8 cellular contexts compared by ENCODE assay signal in the genomic region with DNA sequence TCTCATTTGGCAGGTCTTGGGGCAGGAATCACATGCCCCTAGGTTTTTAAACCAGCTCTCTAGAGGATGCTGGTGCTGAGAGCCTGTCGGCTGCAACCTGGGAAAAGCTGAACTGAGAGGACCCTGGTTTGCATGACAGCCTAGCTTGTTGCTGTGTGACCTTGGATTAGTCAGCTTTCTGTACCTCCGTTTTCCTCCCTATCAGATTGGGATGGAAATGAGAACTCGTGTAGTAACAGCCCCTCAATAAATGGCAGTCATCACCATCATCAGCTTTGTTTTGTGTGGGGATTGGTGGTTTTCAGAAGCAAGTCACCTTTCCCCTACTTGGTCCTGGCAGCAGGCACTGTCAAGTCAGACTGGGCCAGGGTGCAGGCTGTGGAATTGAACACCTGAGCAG.
DNase-seq lines count a peak whose midpoint lies in the region; ATAC-seq and TF ChIP-seq lines count a peak whose summit lies in the region.

No MANE protein-coding gene starts in this region.

- H3K4me3 ChIP-seq in adipocyte (ENCODE audit: low read length), result no peak overlapping the region
- no peak overlapping the region for H3K4me3 ChIP-seq in mesodermal cell (ENCODE audit: extremely low read depth, insufficient read depth, low read length, poor library complexity, severe bottlenecking)
- no peak overlapping the region for H3K4me3 ChIP-seq in transverse colon

- intact Hi-C loops in transverse colon (cut with DNase I; ENCODE audit: low total_unique reads), result no loop called here
- intact Hi-C loops in left colon (cut with DNase I, micrococcal nuclease), result no loop called here

- peak overlapping the region; percentile 21 for H3K9ac ChIP-seq in adipocyte (ENCODE audit: low read length)

- H3K27ac Mint-ChIP-seq in activated naive CD8-positive, alpha-beta T cell, result peak overlapping the region; percentile 36
- no peak overlapping the region for H3K27ac Mint-ChIP-seq in activated naive CD8-positive, alpha-beta T cell treated with anti-CD3 and anti-CD28 coated beads for 36 hours

- in situ Hi-C loops in transverse colon (cut with MboI; ENCODE audit: low pct_ligation_motif_present in 1 of 4, low pct_unique_long_range_greater_than_20kb in 1 of 4, low sequenced_read_pairs in 3 of 4), result no loop called here

- no peak for ATAC-seq in left colon
- no peak for ATAC-seq in GM18867 (IDR thresholded peaks at IDR 0.05; ENCODE audit: unreplicated experiment)
- no peak for ATAC-seq in HG02852 (IDR thresholded peaks at IDR 0.05; ENCODE audit: unreplicated experiment)

- no peaks in the 10 kb centered on the region for H3K27me3 Mint-ChIP-seq in activated naive CD8-positive, alpha-beta T cell
- no peaks in the 10 kb centered on the region for H3K27me3 Mint-ChIP-seq in activated naive CD8-positive, alpha-beta T cell treated with anti-CD3 and anti-CD28 coated beads for 36 hours

- no peaks in the 10 kb centered on the region for H3K36me3 ChIP-seq in adipocyte (ENCODE audit: control insufficient read depth, insufficient read depth, low read length, severe bottlenecking)
- H3K36me3 ChIP-seq in mesodermal cell (ENCODE audit: control insufficient read depth, insufficient read depth, low read length), result peaks cover 47% of the 10 kb centered on the region
- no peaks in the 10 kb centered on the region for H3K36me3 ChIP-seq in transverse colon

- no peak for TF ChIP-seq EP300 in transverse colon (IDR thresholded peaks at IDR 0.05; ENCODE audit: low read depth)

- no peak for DNase-seq in activated naive CD8-positive, alpha-beta T cell treated with anti-CD3 and anti-CD28 coated beads for 36 hours
- DNase-seq in adipocyte (ENCODE audit: low read depth) (no peak), transverse colon (no peak), left colon (no peak)

- no peaks in the 10 kb centered on the region for H3K27me3 ChIP-seq in adipocyte (replicated peaks; ENCODE audit: control insufficient read depth, insufficient read depth, low read length)
- H3K27me3 ChIP-seq in transverse colon, result no peaks in the 10 kb centered on the region

- TF ChIP-seq CTCF in transverse colon (IDR thresholded peaks at IDR 0.05), result no peak

- no peak for TF ChIP-seq POLR2A in transverse colon (IDR thresholded peaks at IDR 0.05)

- H3K36me3 Mint-ChIP-seq in activated naive CD8-positive, alpha-beta T cell, result peaks cover 4% of the 10 kb centered on the region
- no peaks in the 10 kb centered on the region for H3K36me3 Mint-ChIP-seq in activated naive CD8-positive, alpha-beta T cell treated with anti-CD3 and anti-CD28 coated beads for 36 hours

- H3K4me1 ChIP-seq in adipocyte (ENCODE audit: control insufficient read depth, insufficient read depth, low read length), result peaks cover 58% of the 10 kb centered on the region
- H3K4me1 ChIP-seq in mesodermal cell (ENCODE audit: control insufficient read depth, insufficient read depth, low read length, poor library complexity, severe bottlenecking), result peaks cover 68% of the 10 kb centered on the region
- peaks cover 45 to 92% (median 86%) of the 10 kb centered on the region in 4 donors for H3K4me1 ChIP-seq in transverse colon

- peaks cover 76% of the 10 kb centered on the region for H3K4me1 Mint-ChIP-seq in activated naive CD8-positive, alpha-beta T cell (ENCODE audit: low read depth)
- peaks cover 71% of the 10 kb centered on the region for H3K4me1 Mint-ChIP-seq in activated naive CD8-positive, alpha-beta T cell treated with anti-CD3 and anti-CD28 coated beads for 36 hours

- peak overlapping the region; percentile 42 for H3K4me3 Mint-ChIP-seq in activated naive CD8-positive, alpha-beta T cell
- H3K4me3 Mint-ChIP-seq in activated naive CD8-positive, alpha-beta T cell treated with anti-CD3 and anti-CD28 coated beads for 36 hours, result no peak overlapping the region

- H3K27ac ChIP-seq in mesodermal cell (ENCODE audit: low read depth, low read length, severe bottlenecking) (peak overlapping the region; percentile 68), transverse colon (peak overlapping the region; percentile 93 to 94 (median 93))

- H3K9me3 ChIP-seq in adipocyte (ENCODE audit: control insufficient read depth, low read length) (no peaks in the 10 kb centered on the region), mesodermal cell (ENCODE audit: control insufficient read depth, low read length) (no peaks in the 10 kb centered on the region), transverse colon (no peaks in the 10 kb centered on the region)

- WGBS in mesodermal cell (ENCODE audit: insufficient coverage in 2 of 2), 2 experiments, result 56 to 90% methylated on average over 1 to 2 of the region's 3 CpGs
- WGBS in transverse colon (ENCODE audit: low coverage in 1 of 2), 2 donors, result 36% methylated on average over 3 of the region's 3 CpGs; no CpG with 5 or more reads in 1 of the 2 donors

- H3K9me3 Mint-ChIP-seq in activated naive CD8-positive, alpha-beta T cell (ENCODE audit: low read depth), result no peaks in the 10 kb centered on the region
- no peaks in the 10 kb centered on the region for H3K9me3 Mint-ChIP-seq in activated naive CD8-positive, alpha-beta T cell treated with anti-CD3 and anti-CD28 coated beads for 36 hours
